ENCODE assay signal across 21 cellular contexts in genomic region chr6:105578308-105578707, GRCh38.
"Had no signal": no experiment of that assay in that cellular context is flagged by ENCODE, and none has a peak within 500 bp of the region (broad histone marks: within the 10 kb centered on the region; RNA-seq: fewer than 3 reads in every experiment).

No MANE protein-coding gene starts in this region.

- H3K9me3 ChIP-seq: SK-N-SH had no signal

- DNase-seq: IMR-90, Kasumi-1, MM.1S, NCI-H1092 treated with DMSO at 0.1 percent for 48 hours, NCI-H1436, NCI-H187, NCI-H2029, NCI-H2081 treated with DMSO at 0.1 percent for 48 hours, NCI-H2171, NCI-H226, NCI-H446, NCI-H510A, NCI-H524 treated with DMSO at 0.1 percent for 48 hours, NCI-H69, NCI-H774, SHP77, SK-N-SH had no signal

- H3K27ac ChIP-seq: KMS-11, RWPE1 had no signal

- FAIRE-seq: HepG2 had no signal

- ATAC-seq: HepG2, Panc1 had no signal

- H3K9ac ChIP-seq: KMS-11, SK-N-SH had no signal

- H3K4me2 ChIP-seq: KMS-11, SK-N-SH had no signal
